ENCODE assay signal across 1 cellular context in the genomic region with DNA sequence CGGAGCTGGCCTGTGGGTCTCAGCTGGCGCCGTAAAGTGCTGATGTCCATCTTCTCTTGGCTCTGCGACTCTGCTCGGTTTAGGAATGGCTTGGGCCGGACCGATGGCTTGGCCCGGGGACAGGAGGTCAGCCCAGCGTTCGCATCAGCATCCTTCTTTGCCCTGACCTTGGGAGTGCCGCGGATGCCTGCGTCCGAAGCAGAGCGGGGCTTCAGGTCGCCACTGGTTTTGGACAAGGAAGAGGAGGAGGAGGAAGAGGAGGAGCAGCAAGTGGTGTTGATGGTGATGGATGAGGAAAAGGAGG.
TF ChIP-seq lines count a peak whose summit lies in the region.

No MANE protein-coding gene starts in this region.

TF ChIP-seq in IMR-90, 13 proteins besides CTCF, POLR2A, EP300 and RAD21 (continued from another document):
- TF ChIP-seq, protein P1, sequence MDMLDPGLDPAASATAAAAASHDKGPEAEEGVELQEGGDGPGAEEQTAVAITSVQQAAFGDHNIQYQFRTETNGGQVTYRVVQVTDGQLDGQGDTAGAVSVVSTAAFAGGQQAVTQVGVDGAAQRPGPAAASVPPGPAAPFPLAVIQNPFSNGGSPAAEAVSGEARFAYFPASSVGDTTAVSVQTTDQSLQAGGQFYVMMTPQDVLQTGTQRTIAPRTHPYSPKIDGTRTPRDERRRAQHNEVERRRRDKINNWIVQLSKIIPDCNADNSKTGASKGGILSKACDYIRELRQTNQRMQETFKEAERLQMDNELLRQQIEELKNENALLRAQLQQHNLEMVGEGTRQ (IDR thresholded peaks at IDR 0.05; ENCODE audit: low read depth, low read length), result no peak
